In the genomic region with DNA sequence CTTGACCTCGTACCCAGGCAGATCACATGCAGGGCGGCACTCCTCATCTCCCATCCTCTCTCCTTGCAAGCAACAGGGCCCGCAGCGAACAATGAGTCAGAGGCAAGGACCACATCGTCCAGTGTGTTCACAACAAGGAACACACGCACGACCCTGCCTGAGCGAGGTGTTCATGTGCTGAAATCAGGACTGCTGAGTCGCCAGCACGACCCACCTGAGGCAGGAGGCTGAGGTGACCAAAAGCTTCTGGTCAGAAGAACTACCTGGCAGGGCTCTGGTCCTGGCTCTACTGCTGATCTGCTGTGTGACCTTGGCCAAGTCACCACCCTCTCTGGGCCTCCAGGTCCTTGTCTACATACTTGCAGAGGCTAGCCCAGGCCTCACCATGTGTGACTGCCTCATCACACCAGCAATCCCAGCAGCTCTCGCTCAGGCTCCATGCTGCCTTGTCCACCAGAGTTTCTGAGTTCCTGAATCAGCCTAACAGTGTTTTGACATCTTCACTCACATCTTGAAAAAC, we compare ENCODE assay signal across 1 cellular context.
A peak's percentile ranks its signal among the peaks of the same experiment; 100 is the strongest.
TF ChIP-seq lines count a peak whose summit lies in the region.

No MANE protein-coding gene starts in this region.

TF ChIP-seq in K562, 482 proteins besides CTCF, POLR2A, EP300 and RAD21 (continued from another document):
- peak; percentile 71; the same call in 1 of the 2 replicates for TF ChIP-seq PTBP1 (IDR thresholded peaks at IDR 0.05; ENCODE audit: low read depth, low read length)
- no peak for TF ChIP-seq SRSF9 (IDR thresholded peaks at IDR 0.05; ENCODE audit: borderline replicate concordance, low read depth, low read length)
- peak; percentile 94 for TF ChIP-seq SMARCA5 (IDR thresholded peaks at IDR 0.05)
- TF ChIP-seq ZKSCAN3 (CRISPR knock-in tag; IDR thresholded peaks at IDR 0.05), result peak; percentile 36; the same call in 1 of the 2 replicates
- TF ChIP-seq HDAC2 (IDR thresholded peaks at IDR 0.05), result 0 out of 2 replicates have a peak, but pooled peaks have one; percentile 55
- peak; percentile 94 for TF ChIP-seq ZFP36 (IDR thresholded peaks at IDR 0.05; ENCODE audit: low read depth, low read length, partially characterized antibody)
- TF ChIP-seq, protein P1, sequence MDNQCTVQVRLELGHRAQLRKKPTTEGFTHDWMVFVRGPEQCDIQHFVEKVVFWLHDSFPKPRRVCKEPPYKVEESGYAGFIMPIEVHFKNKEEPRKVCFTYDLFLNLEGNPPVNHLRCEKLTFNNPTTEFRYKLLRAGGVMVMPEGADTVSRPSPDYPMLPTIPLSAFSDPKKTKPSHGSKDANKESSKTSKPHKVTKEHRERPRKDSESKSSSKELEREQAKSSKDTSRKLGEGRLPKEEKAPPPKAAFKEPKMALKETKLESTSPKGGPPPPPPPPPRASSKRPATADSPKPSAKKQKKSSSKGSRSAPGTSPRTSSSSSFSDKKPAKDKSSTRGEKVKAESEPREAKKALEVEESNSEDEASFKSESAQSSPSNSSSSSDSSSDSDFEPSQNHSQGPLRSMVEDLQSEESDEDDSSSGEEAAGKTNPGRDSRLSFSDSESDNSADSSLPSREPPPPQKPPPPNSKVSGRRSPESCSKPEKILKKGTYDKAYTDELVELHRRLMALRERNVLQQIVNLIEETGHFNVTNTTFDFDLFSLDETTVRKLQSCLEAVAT (IDR thresholded peaks at IDR 0.05), result no peak
